8 cellular contexts compared by ENCODE assay signal in the genomic region with DNA sequence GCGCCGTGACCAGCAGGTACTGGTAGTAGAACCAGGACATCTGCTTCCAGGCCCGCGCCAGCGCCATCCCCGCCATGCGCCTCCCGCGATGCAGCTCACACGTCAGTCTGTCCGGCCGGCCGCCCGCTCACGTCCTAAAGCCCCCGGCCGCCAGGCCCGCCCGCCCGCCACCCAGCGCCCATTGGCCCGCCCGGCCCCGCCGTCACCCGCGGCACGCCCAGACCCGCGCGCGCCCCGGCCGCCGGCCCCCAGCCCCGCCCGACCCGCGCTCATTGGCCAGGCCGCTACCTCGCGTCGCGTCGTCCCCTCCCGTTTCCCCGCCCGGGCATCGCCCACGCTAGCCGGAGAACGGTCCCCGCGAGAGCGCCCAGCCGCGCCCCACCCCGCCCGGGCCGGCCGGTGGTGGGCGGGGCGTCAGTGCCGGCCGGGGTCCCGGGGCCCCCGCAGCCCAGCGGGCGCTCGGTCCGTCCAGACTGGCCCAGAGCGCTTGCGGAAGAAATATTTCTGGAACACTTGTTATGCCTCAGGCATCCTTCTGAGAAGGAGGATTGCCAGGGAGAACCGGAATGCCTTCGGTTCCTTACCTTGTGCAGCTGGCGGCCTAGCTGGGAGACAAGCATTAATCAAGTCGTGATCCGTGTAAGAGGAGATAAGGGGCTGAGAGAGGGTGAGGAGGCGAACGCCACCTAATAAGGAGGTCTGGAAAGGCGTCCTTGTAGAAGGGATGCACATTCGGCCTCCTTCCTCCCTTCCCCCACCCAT. TPM values are rescaled to one million over a fixed set of nuclear protein-coding genes. Genes with fewer than 3 reads are reported as not detected.
DNase-seq lines count a peak whose midpoint lies in the region; ATAC-seq and TF ChIP-seq lines count a peak whose summit lies in the region.

A gene with protein sequence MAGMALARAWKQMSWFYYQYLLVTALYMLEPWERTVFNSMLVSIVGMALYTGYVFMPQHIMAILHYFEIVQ (minus strand): TSS at position 109 of the 762 bp plus-strand sequence. CDS start 33 bp downstream, at position 76.

- peaks cover 11% of the 10 kb centered on the region for H3K4me1 ChIP-seq in mucosa of stomach (ENCODE audit: control insufficient read depth, insufficient read depth, low read length)

- peak within 1 kb of the TSS; percentile 67 for H3K9ac ChIP-seq in mucosa of stomach (ENCODE audit: low read length)

- DNase-seq in DMS153 (lab: John Stamatoyannopoulos, UW) (peak; percentile 68), OCI-M2 (lab: John Stamatoyannopoulos, UW; ENCODE audit: unreplicated experiment) (peak; percentile 36), epithelial cell of proximal tubule (ENCODE audit: low read depth) (no peak)
- peak; percentile 86 for DNase-seq in activated T-cell treated with anti-CD3 and anti-CD28 coated beads, Interleukin-2, amount 50 U/mL, for 1 hour
- peak; percentile 71 to 79 for DNase-seq in stimulated activated CD8-positive, alpha-beta memory T cell treated with anti-CD3 and anti-CD28 coated beads, Interleukin-7, amount 100 ng/mL, for 1 hour (ENCODE audit: low read depth in 2 of 2)

- H3K36me3 ChIP-seq in mucosa of stomach (ENCODE audit: control insufficient read depth, insufficient read depth, low read length), result no peaks in the 10 kb centered on the region

- peak within 1 kb of the TSS; percentile 87 for H3K4me3 ChIP-seq in epithelial cell of proximal tubule (ENCODE audit: low read depth, low read length)
- peak within 1 kb of the TSS; percentile 66 for H3K4me3 ChIP-seq in mucosa of stomach (ENCODE audit: low read length)

- no peaks in the 10 kb centered on the region for H3K9me3 ChIP-seq in mucosa of stomach (ENCODE audit: control insufficient read depth, low read length)

- TF ChIP-seq RAD21 in Ishikawa (IDR thresholded peaks at IDR 0.05; ENCODE audit: low read depth), result no peak

- no peak for TF ChIP-seq CTCF in epithelial cell of proximal tubule (conservative IDR thresholded peaks at IDR 0.05; ENCODE audit: low read depth, low read length)

- peak; percentile 87 for ATAC-seq in GM21619 (IDR thresholded peaks at IDR 0.05; ENCODE audit: unreplicated experiment)

- H3K27me3 ChIP-seq in mucosa of stomach (ENCODE audit: control insufficient read depth, insufficient read depth, low read length), result no peaks in the 10 kb centered on the region

- no peak for TF ChIP-seq EP300 in Ishikawa (IDR thresholded peaks at IDR 0.05; ENCODE audit: borderline replicate concordance)

TF ChIP-seq in Ishikawa, 13 proteins besides CTCF, POLR2A, EP300 and RAD21:
- TF ChIP-seq FOXM1 (IDR thresholded peaks at IDR 0.05; ENCODE audit: borderline replicate concordance, low read depth) (no peak), CEBPB (IDR thresholded peaks at IDR 0.05) (no peak), EGR1 (IDR thresholded peaks at IDR 0.05) (peak; percentile 95), NFIC (IDR thresholded peaks at IDR 0.05) (0 out of 2 replicates have a peak, but pooled peaks have one; percentile 6), CREB1 (IDR thresholded peaks at IDR 0.05; ENCODE audit: low read depth) (no peak), ZBTB7A (IDR thresholded peaks at IDR 0.05; ENCODE audit: low read depth) (peak; percentile 80), YY1 (IDR thresholded peaks at IDR 0.05; ENCODE audit: low read depth) (peak; percentile 74; the same call in 1 of the 2 replicates), TCF12 (IDR thresholded peaks at IDR 0.05; ENCODE audit: low read depth) (no peak), TEAD4 (IDR thresholded peaks at IDR 0.05) (no peak), TAF1 (IDR thresholded peaks at IDR 0.05; ENCODE audit: low read depth) (peak; percentile 82)
- TF ChIP-seq, protein P1, sequence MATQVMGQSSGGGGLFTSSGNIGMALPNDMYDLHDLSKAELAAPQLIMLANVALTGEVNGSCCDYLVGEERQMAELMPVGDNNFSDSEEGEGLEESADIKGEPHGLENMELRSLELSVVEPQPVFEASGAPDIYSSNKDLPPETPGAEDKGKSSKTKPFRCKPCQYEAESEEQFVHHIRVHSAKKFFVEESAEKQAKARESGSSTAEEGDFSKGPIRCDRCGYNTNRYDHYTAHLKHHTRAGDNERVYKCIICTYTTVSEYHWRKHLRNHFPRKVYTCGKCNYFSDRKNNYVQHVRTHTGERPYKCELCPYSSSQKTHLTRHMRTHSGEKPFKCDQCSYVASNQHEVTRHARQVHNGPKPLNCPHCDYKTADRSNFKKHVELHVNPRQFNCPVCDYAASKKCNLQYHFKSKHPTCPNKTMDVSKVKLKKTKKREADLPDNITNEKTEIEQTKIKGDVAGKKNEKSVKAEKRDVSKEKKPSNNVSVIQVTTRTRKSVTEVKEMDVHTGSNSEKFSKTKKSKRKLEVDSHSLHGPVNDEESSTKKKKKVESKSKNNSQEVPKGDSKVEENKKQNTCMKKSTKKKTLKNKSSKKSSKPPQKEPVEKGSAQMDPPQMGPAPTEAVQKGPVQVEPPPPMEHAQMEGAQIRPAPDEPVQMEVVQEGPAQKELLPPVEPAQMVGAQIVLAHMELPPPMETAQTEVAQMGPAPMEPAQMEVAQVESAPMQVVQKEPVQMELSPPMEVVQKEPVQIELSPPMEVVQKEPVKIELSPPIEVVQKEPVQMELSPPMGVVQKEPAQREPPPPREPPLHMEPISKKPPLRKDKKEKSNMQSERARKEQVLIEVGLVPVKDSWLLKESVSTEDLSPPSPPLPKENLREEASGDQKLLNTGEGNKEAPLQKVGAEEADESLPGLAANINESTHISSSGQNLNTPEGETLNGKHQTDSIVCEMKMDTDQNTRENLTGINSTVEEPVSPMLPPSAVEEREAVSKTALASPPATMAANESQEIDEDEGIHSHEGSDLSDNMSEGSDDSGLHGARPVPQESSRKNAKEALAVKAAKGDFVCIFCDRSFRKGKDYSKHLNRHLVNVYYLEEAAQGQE (IDR thresholded peaks at IDR 0.05; ENCODE audit: low read depth), result no peak
- TF ChIP-seq, protein P2, sequence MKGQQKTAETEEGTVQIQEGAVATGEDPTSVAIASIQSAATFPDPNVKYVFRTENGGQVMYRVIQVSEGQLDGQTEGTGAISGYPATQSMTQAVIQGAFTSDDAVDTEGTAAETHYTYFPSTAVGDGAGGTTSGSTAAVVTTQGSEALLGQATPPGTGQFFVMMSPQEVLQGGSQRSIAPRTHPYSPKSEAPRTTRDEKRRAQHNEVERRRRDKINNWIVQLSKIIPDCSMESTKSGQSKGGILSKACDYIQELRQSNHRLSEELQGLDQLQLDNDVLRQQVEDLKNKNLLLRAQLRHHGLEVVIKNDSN (IDR thresholded peaks at IDR 0.05), result no peak
- TF ChIP-seq, protein P3, sequence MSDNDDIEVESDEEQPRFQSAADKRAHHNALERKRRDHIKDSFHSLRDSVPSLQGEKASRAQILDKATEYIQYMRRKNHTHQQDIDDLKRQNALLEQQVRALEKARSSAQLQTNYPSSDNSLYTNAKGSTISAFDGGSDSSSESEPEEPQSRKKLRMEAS (IDR thresholded peaks at IDR 0.05), result peak; percentile 64

RNA-seq across cellular contexts. Expression of the gene that starts here (rescaled TPM):
- total RNA-seq in epithelial cell of proximal tubule, result 9.8 and 12.9 TPM in 2 replicates
